In genomic region chrX:66760648-66761047, GRCh38 we compare ENCODE assay signal across 1 cellular context.
TF ChIP-seq lines count a peak whose summit lies in the region.

No MANE protein-coding gene starts in this region.

TF ChIP-seq in GM23338, 12 proteins besides CTCF, POLR2A, EP300 and RAD21 (continued from another document):
- TF ChIP-seq, protein P1, sequence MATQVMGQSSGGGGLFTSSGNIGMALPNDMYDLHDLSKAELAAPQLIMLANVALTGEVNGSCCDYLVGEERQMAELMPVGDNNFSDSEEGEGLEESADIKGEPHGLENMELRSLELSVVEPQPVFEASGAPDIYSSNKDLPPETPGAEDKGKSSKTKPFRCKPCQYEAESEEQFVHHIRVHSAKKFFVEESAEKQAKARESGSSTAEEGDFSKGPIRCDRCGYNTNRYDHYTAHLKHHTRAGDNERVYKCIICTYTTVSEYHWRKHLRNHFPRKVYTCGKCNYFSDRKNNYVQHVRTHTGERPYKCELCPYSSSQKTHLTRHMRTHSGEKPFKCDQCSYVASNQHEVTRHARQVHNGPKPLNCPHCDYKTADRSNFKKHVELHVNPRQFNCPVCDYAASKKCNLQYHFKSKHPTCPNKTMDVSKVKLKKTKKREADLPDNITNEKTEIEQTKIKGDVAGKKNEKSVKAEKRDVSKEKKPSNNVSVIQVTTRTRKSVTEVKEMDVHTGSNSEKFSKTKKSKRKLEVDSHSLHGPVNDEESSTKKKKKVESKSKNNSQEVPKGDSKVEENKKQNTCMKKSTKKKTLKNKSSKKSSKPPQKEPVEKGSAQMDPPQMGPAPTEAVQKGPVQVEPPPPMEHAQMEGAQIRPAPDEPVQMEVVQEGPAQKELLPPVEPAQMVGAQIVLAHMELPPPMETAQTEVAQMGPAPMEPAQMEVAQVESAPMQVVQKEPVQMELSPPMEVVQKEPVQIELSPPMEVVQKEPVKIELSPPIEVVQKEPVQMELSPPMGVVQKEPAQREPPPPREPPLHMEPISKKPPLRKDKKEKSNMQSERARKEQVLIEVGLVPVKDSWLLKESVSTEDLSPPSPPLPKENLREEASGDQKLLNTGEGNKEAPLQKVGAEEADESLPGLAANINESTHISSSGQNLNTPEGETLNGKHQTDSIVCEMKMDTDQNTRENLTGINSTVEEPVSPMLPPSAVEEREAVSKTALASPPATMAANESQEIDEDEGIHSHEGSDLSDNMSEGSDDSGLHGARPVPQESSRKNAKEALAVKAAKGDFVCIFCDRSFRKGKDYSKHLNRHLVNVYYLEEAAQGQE (IDR thresholded peaks at IDR 0.05; ENCODE audit: unreplicated experiment): no peak
- no peak for TF ChIP-seq ZNF331 (CRISPR knock-in tag; IDR thresholded peaks at IDR 0.05; ENCODE audit: low read depth)
